Comparison of ENCODE assay signal across 1 cellular context in genomic region chrX:32871636-32872035, GRCh38.
TF ChIP-seq lines count a peak whose summit lies in the region.

No MANE protein-coding gene starts in this region.

TF ChIP-seq in HepG2, 621 proteins besides CTCF, POLR2A, EP300 and RAD21 (continued from another document):
- TF ChIP-seq, protein P1, sequence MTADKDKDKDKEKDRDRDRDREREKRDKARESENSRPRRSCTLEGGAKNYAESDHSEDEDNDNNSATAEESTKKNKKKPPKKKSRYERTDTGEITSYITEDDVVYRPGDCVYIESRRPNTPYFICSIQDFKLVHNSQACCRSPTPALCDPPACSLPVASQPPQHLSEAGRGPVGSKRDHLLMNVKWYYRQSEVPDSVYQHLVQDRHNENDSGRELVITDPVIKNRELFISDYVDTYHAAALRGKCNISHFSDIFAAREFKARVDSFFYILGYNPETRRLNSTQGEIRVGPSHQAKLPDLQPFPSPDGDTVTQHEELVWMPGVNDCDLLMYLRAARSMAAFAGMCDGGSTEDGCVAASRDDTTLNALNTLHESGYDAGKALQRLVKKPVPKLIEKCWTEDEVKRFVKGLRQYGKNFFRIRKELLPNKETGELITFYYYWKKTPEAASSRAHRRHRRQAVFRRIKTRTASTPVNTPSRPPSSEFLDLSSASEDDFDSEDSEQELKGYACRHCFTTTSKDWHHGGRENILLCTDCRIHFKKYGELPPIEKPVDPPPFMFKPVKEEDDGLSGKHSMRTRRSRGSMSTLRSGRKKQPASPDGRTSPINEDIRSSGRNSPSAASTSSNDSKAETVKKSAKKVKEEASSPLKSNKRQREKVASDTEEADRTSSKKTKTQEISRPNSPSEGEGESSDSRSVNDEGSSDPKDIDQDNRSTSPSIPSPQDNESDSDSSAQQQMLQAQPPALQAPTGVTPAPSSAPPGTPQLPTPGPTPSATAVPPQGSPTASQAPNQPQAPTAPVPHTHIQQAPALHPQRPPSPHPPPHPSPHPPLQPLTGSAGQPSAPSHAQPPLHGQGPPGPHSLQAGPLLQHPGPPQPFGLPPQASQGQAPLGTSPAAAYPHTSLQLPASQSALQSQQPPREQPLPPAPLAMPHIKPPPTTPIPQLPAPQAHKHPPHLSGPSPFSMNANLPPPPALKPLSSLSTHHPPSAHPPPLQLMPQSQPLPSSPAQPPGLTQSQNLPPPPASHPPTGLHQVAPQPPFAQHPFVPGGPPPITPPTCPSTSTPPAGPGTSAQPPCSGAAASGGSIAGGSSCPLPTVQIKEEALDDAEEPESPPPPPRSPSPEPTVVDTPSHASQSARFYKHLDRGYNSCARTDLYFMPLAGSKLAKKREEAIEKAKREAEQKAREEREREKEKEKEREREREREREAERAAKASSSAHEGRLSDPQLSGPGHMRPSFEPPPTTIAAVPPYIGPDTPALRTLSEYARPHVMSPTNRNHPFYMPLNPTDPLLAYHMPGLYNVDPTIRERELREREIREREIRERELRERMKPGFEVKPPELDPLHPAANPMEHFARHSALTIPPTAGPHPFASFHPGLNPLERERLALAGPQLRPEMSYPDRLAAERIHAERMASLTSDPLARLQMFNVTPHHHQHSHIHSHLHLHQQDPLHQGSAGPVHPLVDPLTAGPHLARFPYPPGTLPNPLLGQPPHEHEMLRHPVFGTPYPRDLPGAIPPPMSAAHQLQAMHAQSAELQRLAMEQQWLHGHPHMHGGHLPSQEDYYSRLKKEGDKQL (CRISPR knock-in tag; IDR thresholded peaks at IDR 0.05; ENCODE audit: low read depth) = no peak
- TF ChIP-seq, protein P2, sequence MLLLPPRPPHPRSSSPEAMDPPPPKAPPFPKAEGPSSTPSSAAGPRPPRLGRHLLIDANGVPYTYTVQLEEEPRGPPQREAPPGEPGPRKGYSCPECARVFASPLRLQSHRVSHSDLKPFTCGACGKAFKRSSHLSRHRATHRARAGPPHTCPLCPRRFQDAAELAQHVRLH (CRISPR knock-in tag; IDR thresholded peaks at IDR 0.05; ENCODE audit: borderline replicate concordance, low read depth) = no peak
- no peak for TF ChIP-seq SPEN (CRISPR knock-in tag; IDR thresholded peaks at IDR 0.05; ENCODE audit: low read depth)
- TF ChIP-seq ZNF160 (CRISPR knock-in tag; IDR thresholded peaks at IDR 0.05) = no peak
